ENCODE assay signal across 18 cellular contexts in genomic region chr5:112794410-112794809, GRCh38.
"Had no signal": no experiment of that assay in that cellular context is flagged by ENCODE, and none has a peak within 500 bp of the region (broad histone marks: within the 10 kb centered on the region; RNA-seq: fewer than 3 reads in every experiment).

No MANE protein-coding gene starts in this region.

- H3K79me2 ChIP-seq: hepatocyte had no signal

- H3K27me3 Mint-ChIP-seq: activated naive CD8-positive, alpha-beta T cell treated with anti-CD3 and anti-CD28 coated beads, Interleukin-2, amount 50 U/mL, for 24 hours; natural killer cell treated with Interleukin-12 subunit alpha and Interleukin-12 subunit beta and Interleukin-15 and Interleukin-18, amount 100 ng/mL, for 72 hours; stimulated activated naive CD8-positive, alpha-beta T cell treated with anti-CD3 and anti-CD28 coated beads, Interleukin-15, amount 100 ng/mL, for 72 hours had no signal

- DNase-seq: activated CD4-positive, alpha-beta T cell treated with anti-CD3 and anti-CD28 coated beads for 48 hours; activated naive CD4-positive, alpha-beta T cell treated with Interleukin-2 at 50 U/mL for 16 hours; activated naive CD8-positive, alpha-beta T cell treated with anti-CD3 and anti-CD28 coated beads, Interleukin-2, amount 50 U/mL, for 24 hours; colonic mucosa; effector CD4-positive, alpha-beta T cell; gastrocnemius medialis; mammary epithelial cell; mucosa of descending colon; occipital lobe; stimulated activated CD4-positive, alpha-beta T cell treated with anti-CD3 and anti-CD28 coated beads, Interleukin-2, amount 100 ng/mL, for 48 hours; stimulated activated CD8-positive, alpha-beta memory T cell treated with anti-CD3 and anti-CD28 coated beads, Interleukin-4, amount 100 ng/mL, for 48 hours; stimulated activated naive CD8-positive, alpha-beta T cell treated with anti-CD3 and anti-CD28 coated beads, Interleukin-15, amount 100 ng/mL, for 72 hours; T-helper 1 cell; uterus had no signal

- ATAC-seq: activated naive CD8-positive, alpha-beta T cell treated with anti-CD3 and anti-CD28 coated beads, Interleukin-2, amount 50 U/mL, for 24 hours; mucosa of descending colon; natural killer cell treated with Interleukin-12 subunit alpha and Interleukin-12 subunit beta and Interleukin-15 and Interleukin-18, amount 100 ng/mL, for 72 hours; stimulated activated naive CD8-positive, alpha-beta T cell treated with anti-CD3 and anti-CD28 coated beads, Interleukin-15, amount 100 ng/mL, for 72 hours had no signal

- H3K27ac Mint-ChIP-seq: activated naive CD8-positive, alpha-beta T cell treated with anti-CD3 and anti-CD28 coated beads, Interleukin-2, amount 50 U/mL, for 24 hours had no signal

- H3K4me1 ChIP-seq: ascending aorta, colonic mucosa, gastrocnemius medialis, prostate gland, uterus had no signal

- H3K4me3 Mint-ChIP-seq: activated naive CD8-positive, alpha-beta T cell treated with anti-CD3 and anti-CD28 coated beads, Interleukin-2, amount 50 U/mL, for 24 hours; natural killer cell treated with Interleukin-12 subunit alpha and Interleukin-12 subunit beta and Interleukin-15 and Interleukin-18, amount 100 ng/mL, for 72 hours; stimulated activated naive CD8-positive, alpha-beta T cell treated with anti-CD3 and anti-CD28 coated beads, Interleukin-15, amount 100 ng/mL, for 72 hours had no signal

- H3K27ac ChIP-seq: ascending aorta, colonic mucosa, gastrocnemius medialis, hepatocyte, prostate gland, uterus had no signal

- H3K27me3 ChIP-seq: ascending aorta, colonic mucosa, gastrocnemius medialis, hepatocyte, uterus had no signal

- H3K4me1 Mint-ChIP-seq: stimulated activated naive CD8-positive, alpha-beta T cell treated with anti-CD3 and anti-CD28 coated beads, Interleukin-15, amount 100 ng/mL, for 72 hours had no signal

- H3K9me3 Mint-ChIP-seq: activated naive CD8-positive, alpha-beta T cell treated with anti-CD3 and anti-CD28 coated beads, Interleukin-2, amount 50 U/mL, for 24 hours; natural killer cell treated with Interleukin-12 subunit alpha and Interleukin-12 subunit beta and Interleukin-15 and Interleukin-18, amount 100 ng/mL, for 72 hours; stimulated activated naive CD8-positive, alpha-beta T cell treated with anti-CD3 and anti-CD28 coated beads, Interleukin-15, amount 100 ng/mL, for 72 hours had no signal

- H3K4me3 ChIP-seq: ascending aorta, colonic mucosa, gastrocnemius medialis, hepatocyte, mucosa of descending colon, prostate gland, uterus had no signal

- H3K9me3 ChIP-seq: ascending aorta, colonic mucosa, gastrocnemius medialis, mucosa of descending colon, prostate gland, uterus had no signal

- H3K4me2 ChIP-seq: hepatocyte had no signal

- H3K36me3 ChIP-seq: colonic mucosa, prostate gland, uterus had no signal

- H2AFZ ChIP-seq: hepatocyte had no signal
